2 cellular contexts compared by ENCODE assay signal in the genomic region with DNA sequence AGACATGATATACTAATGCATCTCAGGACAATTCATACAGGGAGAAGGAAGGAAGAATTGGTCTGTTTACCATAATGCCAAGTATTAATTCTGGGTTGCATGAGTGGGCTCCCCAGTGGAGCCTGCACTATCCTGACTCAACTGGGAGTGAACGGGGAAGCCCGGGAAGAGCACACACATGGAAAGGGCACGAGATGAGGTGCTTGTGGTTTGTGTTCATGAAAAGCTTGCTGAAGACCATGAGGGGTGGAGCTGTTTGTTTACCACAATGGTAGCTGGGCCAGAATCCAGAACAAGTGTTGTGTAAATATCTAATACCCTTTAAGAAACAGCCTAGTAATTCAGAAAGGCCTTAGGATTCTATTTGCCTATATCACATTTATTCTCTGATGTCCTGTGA.
TF ChIP-seq lines count a peak whose summit lies in the region.

No MANE protein-coding gene starts in this region.

TF ChIP-seq in IMR-90, 13 proteins besides CTCF, POLR2A, EP300 and RAD21:
- TF ChIP-seq, protein P1, sequence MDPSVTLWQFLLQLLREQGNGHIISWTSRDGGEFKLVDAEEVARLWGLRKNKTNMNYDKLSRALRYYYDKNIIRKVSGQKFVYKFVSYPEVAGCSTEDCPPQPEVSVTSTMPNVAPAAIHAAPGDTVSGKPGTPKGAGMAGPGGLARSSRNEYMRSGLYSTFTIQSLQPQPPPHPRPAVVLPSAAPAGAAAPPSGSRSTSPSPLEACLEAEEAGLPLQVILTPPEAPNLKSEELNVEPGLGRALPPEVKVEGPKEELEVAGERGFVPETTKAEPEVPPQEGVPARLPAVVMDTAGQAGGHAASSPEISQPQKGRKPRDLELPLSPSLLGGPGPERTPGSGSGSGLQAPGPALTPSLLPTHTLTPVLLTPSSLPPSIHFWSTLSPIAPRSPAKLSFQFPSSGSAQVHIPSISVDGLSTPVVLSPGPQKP (IDR thresholded peaks at IDR 0.05; ENCODE audit: borderline replicate concordance, low read depth, low read length), result no peak
- no peak for TF ChIP-seq MXI1 (IDR thresholded peaks at IDR 0.05; ENCODE audit: borderline replicate concordance, low read depth, low read length)
- 0 out of 2 replicates have a peak, but pooled peaks have one; percentile 30 for TF ChIP-seq BHLHE40 (IDR thresholded peaks at IDR 0.05; ENCODE audit: low read depth, low read length)
- no peak for TF ChIP-seq NFE2L2 (IDR thresholded peaks at IDR 0.05; ENCODE audit: low read depth, low read length)
- TF ChIP-seq RCOR1 (IDR thresholded peaks at IDR 0.05; ENCODE audit: insufficient replicate concordance, low read length), result no peak
- TF ChIP-seq CEBPB (IDR thresholded peaks at IDR 0.05; ENCODE audit: low read depth, low read length), result no peak

TF ChIP-seq in HepG2, 621 proteins besides CTCF, POLR2A, EP300 and RAD21 (continues in another document):
- TF ChIP-seq PHF8 (CRISPR knock-in tag; IDR thresholded peaks at IDR 0.05) (no peak), TCF7L2 (IDR thresholded peaks at IDR 0.05; ENCODE audit: low read depth, low read length) (no peak), ZNF441 (CRISPR knock-in tag; IDR thresholded peaks at IDR 0.05; ENCODE audit: borderline replicate concordance) (no peak), ZNF644 (CRISPR knock-in tag; IDR thresholded peaks at IDR 0.05; ENCODE audit: low read depth) (no peak), ZSCAN12 (CRISPR knock-in tag; IDR thresholded peaks at IDR 0.05) (no peak), SOX6 (IDR thresholded peaks at IDR 0.05) (no peak), SOX6 (CRISPR knock-in tag; IDR thresholded peaks at IDR 0.05) (no peak), FOXM1 (CRISPR knock-in tag; IDR thresholded peaks at IDR 0.05) (no peak), KAT7 (CRISPR knock-in tag; IDR thresholded peaks at IDR 0.05; ENCODE audit: borderline replicate concordance) (no peak), NONO (IDR thresholded peaks at IDR 0.05) (no peak), NONO (CRISPR knock-in tag; conservative IDR thresholded peaks at IDR 0.05) (no peak), SYNCRIP (IDR thresholded peaks at IDR 0.05; ENCODE audit: insufficient read depth, low read depth, low read length) (no peak), ZNF891 (CRISPR knock-in tag; IDR thresholded peaks at IDR 0.05) (no peak), SMAD3 (CRISPR knock-in tag; IDR thresholded peaks at IDR 0.05) (no peak)
- TF ChIP-seq, protein P2, sequence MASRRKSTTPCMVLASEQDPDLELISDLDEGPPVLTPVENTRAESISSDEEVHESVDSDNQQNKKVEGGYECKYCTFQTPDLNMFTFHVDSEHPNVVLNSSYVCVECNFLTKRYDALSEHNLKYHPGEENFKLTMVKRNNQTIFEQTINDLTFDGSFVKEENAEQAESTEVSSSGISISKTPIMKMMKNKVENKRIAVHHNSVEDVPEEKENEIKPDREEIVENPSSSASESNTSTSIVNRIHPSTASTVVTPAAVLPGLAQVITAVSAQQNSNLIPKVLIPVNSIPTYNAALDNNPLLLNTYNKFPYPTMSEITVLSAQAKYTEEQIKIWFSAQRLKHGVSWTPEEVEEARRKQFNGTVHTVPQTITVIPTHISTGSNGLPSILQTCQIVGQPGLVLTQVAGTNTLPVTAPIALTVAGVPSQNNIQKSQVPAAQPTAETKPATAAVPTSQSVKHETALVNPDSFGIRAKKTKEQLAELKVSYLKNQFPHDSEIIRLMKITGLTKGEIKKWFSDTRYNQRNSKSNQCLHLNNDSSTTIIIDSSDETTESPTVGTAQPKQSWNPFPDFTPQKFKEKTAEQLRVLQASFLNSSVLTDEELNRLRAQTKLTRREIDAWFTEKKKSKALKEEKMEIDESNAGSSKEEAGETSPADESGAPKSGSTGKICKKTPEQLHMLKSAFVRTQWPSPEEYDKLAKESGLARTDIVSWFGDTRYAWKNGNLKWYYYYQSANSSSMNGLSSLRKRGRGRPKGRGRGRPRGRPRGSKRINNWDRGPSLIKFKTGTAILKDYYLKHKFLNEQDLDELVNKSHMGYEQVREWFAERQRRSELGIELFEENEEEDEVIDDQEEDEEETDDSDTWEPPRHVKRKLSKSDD (CRISPR knock-in tag; IDR thresholded peaks at IDR 0.05; ENCODE audit: low read depth), result no peak
- TF ChIP-seq, protein P3, sequence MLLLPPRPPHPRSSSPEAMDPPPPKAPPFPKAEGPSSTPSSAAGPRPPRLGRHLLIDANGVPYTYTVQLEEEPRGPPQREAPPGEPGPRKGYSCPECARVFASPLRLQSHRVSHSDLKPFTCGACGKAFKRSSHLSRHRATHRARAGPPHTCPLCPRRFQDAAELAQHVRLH (CRISPR knock-in tag; IDR thresholded peaks at IDR 0.05; ENCODE audit: borderline replicate concordance, low read depth), result no peak
- TF ChIP-seq, protein P4, sequence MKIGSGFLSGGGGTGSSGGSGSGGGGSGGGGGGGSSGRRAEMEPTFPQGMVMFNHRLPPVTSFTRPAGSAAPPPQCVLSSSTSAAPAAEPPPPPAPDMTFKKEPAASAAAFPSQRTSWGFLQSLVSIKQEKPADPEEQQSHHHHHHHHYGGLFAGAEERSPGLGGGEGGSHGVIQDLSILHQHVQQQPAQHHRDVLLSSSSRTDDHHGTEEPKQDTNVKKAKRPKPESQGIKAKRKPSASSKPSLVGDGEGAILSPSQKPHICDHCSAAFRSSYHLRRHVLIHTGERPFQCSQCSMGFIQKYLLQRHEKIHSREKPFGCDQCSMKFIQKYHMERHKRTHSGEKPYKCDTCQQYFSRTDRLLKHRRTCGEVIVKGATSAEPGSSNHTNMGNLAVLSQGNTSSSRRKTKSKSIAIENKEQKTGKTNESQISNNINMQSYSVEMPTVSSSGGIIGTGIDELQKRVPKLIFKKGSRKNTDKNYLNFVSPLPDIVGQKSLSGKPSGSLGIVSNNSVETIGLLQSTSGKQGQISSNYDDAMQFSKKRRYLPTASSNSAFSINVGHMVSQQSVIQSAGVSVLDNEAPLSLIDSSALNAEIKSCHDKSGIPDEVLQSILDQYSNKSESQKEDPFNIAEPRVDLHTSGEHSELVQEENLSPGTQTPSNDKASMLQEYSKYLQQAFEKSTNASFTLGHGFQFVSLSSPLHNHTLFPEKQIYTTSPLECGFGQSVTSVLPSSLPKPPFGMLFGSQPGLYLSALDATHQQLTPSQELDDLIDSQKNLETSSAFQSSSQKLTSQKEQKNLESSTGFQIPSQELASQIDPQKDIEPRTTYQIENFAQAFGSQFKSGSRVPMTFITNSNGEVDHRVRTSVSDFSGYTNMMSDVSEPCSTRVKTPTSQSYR (CRISPR knock-in tag; IDR thresholded peaks at IDR 0.05; ENCODE audit: borderline replicate concordance), result no peak
- TF ChIP-seq, protein P5, sequence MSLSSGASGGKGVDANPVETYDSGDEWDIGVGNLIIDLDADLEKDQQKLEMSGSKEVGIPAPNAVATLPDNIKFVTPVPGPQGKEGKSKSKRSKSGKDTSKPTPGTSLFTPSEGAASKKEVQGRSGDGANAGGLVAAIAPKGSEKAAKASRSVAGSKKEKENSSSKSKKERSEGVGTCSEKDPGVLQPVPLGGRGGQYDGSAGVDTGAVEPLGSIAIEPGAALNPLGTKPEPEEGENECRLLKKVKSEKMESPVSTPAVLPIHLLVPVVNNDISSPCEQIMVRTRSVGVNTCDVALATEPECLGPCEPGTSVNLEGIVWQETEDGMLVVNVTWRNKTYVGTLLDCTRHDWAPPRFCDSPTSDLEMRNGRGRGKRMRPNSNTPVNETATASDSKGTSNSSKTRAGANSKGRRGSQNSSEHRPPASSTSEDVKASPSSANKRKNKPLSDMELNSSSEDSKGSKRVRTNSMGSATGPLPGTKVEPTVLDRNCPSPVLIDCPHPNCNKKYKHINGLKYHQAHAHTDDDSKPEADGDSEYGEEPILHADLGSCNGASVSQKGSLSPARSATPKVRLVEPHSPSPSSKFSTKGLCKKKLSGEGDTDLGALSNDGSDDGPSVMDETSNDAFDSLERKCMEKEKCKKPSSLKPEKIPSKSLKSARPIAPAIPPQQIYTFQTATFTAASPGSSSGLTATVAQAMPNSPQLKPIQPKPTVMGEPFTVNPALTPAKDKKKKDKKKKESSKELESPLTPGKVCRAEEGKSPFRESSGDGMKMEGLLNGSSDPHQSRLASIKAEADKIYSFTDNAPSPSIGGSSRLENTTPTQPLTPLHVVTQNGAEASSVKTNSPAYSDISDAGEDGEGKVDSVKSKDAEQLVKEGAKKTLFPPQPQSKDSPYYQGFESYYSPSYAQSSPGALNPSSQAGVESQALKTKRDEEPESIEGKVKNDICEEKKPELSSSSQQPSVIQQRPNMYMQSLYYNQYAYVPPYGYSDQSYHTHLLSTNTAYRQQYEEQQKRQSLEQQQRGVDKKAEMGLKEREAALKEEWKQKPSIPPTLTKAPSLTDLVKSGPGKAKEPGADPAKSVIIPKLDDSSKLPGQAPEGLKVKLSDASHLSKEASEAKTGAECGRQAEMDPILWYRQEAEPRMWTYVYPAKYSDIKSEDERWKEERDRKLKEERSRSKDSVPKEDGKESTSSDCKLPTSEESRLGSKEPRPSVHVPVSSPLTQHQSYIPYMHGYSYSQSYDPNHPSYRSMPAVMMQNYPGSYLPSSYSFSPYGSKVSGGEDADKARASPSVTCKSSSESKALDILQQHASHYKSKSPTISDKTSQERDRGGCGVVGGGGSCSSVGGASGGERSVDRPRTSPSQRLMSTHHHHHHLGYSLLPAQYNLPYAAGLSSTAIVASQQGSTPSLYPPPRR (CRISPR knock-in tag; IDR thresholded peaks at IDR 0.05; ENCODE audit: borderline replicate concordance), result no peak
- TF ChIP-seq, protein P6, sequence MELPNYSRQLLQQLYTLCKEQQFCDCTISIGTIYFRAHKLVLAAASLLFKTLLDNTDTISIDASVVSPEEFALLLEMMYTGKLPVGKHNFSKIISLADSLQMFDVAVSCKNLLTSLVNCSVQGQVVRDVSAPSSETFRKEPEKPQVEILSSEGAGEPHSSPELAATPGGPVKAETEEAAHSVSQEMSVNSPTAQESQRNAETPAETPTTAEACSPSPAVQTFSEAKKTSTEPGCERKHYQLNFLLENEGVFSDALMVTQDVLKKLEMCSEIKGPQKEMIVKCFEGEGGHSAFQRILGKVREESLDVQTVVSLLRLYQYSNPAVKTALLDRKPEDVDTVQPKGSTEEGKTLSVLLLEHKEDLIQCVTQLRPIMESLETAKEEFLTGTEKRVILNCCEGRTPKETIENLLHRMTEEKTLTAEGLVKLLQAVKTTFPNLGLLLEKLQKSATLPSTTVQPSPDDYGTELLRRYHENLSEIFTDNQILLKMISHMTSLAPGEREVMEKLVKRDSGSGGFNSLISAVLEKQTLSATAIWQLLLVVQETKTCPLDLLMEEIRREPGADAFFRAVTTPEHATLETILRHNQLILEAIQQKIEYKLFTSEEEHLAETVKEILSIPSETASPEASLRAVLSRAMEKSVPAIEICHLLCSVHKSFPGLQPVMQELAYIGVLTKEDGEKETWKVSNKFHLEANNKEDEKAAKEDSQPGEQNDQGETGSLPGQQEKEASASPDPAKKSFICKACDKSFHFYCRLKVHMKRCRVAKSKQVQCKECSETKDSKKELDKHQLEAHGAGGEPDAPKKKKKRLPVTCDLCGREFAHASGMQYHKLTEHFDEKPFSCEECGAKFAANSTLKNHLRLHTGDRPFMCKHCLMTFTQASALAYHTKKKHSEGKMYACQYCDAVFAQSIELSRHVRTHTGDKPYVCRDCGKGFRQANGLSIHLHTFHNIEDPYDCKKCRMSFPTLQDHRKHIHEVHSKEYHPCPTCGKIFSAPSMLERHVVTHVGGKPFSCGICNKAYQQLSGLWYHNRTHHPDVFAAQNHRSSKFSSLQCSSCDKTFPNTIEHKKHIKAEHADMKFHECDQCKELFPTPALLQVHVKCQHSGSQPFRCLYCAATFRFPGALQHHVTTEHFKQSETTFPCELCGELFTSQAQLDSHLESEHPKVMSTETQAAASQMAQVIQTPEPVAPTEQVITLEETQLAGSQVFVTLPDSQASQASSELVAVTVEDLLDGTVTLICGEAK (IDR thresholded peaks at IDR 0.05), result no peak
- TF ChIP-seq, protein P6 (CRISPR knock-in tag; IDR thresholded peaks at IDR 0.05), result no peak
- TF ChIP-seq, protein P7, sequence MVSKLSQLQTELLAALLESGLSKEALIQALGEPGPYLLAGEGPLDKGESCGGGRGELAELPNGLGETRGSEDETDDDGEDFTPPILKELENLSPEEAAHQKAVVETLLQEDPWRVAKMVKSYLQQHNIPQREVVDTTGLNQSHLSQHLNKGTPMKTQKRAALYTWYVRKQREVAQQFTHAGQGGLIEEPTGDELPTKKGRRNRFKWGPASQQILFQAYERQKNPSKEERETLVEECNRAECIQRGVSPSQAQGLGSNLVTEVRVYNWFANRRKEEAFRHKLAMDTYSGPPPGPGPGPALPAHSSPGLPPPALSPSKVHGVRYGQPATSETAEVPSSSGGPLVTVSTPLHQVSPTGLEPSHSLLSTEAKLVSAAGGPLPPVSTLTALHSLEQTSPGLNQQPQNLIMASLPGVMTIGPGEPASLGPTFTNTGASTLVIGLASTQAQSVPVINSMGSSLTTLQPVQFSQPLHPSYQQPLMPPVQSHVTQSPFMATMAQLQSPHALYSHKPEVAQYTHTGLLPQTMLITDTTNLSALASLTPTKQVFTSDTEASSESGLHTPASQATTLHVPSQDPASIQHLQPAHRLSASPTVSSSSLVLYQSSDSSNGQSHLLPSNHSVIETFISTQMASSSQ (IDR thresholded peaks at IDR 0.05; ENCODE audit: low read depth), result no peak
- TF ChIP-seq, protein P7 (CRISPR knock-in tag; IDR thresholded peaks at IDR 0.05; ENCODE audit: borderline replicate concordance), result no peak
